1 cellular context compared by ENCODE assay signal in genomic region chr3:121545564-121546455, GRCh38.
TF ChIP-seq lines count a peak whose summit lies in the region.

Gene POLQ (minus strand): TSS chr3:121545988. CDS start chr3:121545877, 111 bp downstream.

TF ChIP-seq in WTC11, 78 proteins besides CTCF, POLR2A, EP300 and RAD21 (continued from another document and continues in another):
- TF ChIP-seq PRDM15 (CRISPR knock-in tag; IDR thresholded peaks at IDR 0.05): no peak
- TF ChIP-seq JUN (CRISPR knock-in tag; IDR thresholded peaks at IDR 0.05): no peak
- TF ChIP-seq MAX (CRISPR knock-in tag; IDR thresholded peaks at IDR 0.05): no peak
- peak; percentile 72; the same call in 1 of the 2 replicates for TF ChIP-seq ARID4B (CRISPR knock-in tag; IDR thresholded peaks at IDR 0.05; ENCODE audit: borderline replicate concordance)
- TF ChIP-seq RORB (CRISPR knock-in tag; IDR thresholded peaks at IDR 0.05): no peak
- no peak for TF ChIP-seq TEAD1 (CRISPR knock-in tag; IDR thresholded peaks at IDR 0.05)
- TF ChIP-seq CDX4 (CRISPR knock-in tag; IDR thresholded peaks at IDR 0.05; ENCODE audit: borderline replicate concordance): no peak
- 0 out of 2 replicates have a peak, but pooled peaks have one; percentile 38 for TF ChIP-seq GABPB1 (CRISPR knock-in tag; IDR thresholded peaks at IDR 0.05)
- TF ChIP-seq ZNF423 (CRISPR knock-in tag; IDR thresholded peaks at IDR 0.05): no peak
- TF ChIP-seq STAT6 (CRISPR knock-in tag; conservative IDR thresholded peaks at IDR 0.05; ENCODE audit: low read depth): no peak
- TF ChIP-seq ETV6 (CRISPR knock-in tag; IDR thresholded peaks at IDR 0.05): peak; percentile 76
- no peak for TF ChIP-seq HMGXB4 (CRISPR knock-in tag; IDR thresholded peaks at IDR 0.05)
- TF ChIP-seq SMAD3 (CRISPR knock-in tag; IDR thresholded peaks at IDR 0.05; ENCODE audit: borderline replicate concordance): no peak
- TF ChIP-seq JAZF1 (CRISPR knock-in tag; IDR thresholded peaks at IDR 0.05): no peak
- no peak for TF ChIP-seq OVOL2 (CRISPR knock-in tag; IDR thresholded peaks at IDR 0.05; ENCODE audit: borderline replicate concordance)
- peak; percentile 74 for TF ChIP-seq E2F5 (CRISPR knock-in tag; IDR thresholded peaks at IDR 0.05)
- no peak for TF ChIP-seq ZNF138 (CRISPR knock-in tag; conservative IDR thresholded peaks at IDR 0.05)
- TF ChIP-seq MXD4 (CRISPR knock-in tag; IDR thresholded peaks at IDR 0.05; ENCODE audit: borderline replicate concordance): no peak
- TF ChIP-seq NR3C1 (CRISPR knock-in tag; conservative IDR thresholded peaks at IDR 0.05; ENCODE audit: low read depth): no peak
- no peak for TF ChIP-seq ZSCAN18 (CRISPR knock-in tag; IDR thresholded peaks at IDR 0.05)
- TF ChIP-seq AR (CRISPR knock-in tag; IDR thresholded peaks at IDR 0.05): no peak
- no peak for TF ChIP-seq ZMAT4 (CRISPR knock-in tag; IDR thresholded peaks at IDR 0.05)
- no peak; the same call in 1 of the 2 replicates for TF ChIP-seq FOXK1 (CRISPR knock-in tag; IDR thresholded peaks at IDR 0.05)
- TF ChIP-seq ZNF512 (CRISPR knock-in tag; IDR thresholded peaks at IDR 0.05; ENCODE audit: borderline replicate concordance): no peak
- no peak for TF ChIP-seq ZNF396 (CRISPR knock-in tag; IDR thresholded peaks at IDR 0.05; ENCODE audit: borderline replicate concordance)
